1 cellular context compared by ENCODE assay signal in genomic region chr16:582614-583331, GRCh38.
TF ChIP-seq lines count a peak whose summit lies in the region.

No MANE protein-coding gene starts in this region.

TF ChIP-seq in H1, 55 proteins besides CTCF, POLR2A, EP300 and RAD21:
- no peak for TF ChIP-seq GABPA (IDR thresholded peaks at IDR 0.05; ENCODE audit: borderline replicate concordance, insufficient read depth, low read length)
- TF ChIP-seq PHF8 (conservative IDR thresholded peaks at IDR 0.05; ENCODE audit: low read depth, low read length) = no peak
- no peak for TF ChIP-seq RBBP5 (IDR thresholded peaks at IDR 0.05; ENCODE audit: borderline replicate concordance, low read depth, low read length)
- no peak for TF ChIP-seq KDM4A (IDR thresholded peaks at IDR 0.05; ENCODE audit: low read depth, low read length, severe bottlenecking)
- no peak for TF ChIP-seq TEAD4 (IDR thresholded peaks at IDR 0.05; ENCODE audit: low read depth, low read length)
- TF ChIP-seq CBX8 (IDR thresholded peaks at IDR 0.05; ENCODE audit: borderline replicate concordance, low read depth, low read length) = no peak
- TF ChIP-seq SIRT6 (IDR thresholded peaks at IDR 0.05; ENCODE audit: low read length) = no peak
- TF ChIP-seq SP2 (IDR thresholded peaks at IDR 0.05; ENCODE audit: low read length) = no peak
- TF ChIP-seq JUN (IDR thresholded peaks at IDR 0.05; ENCODE audit: low read depth, low read length) = no peak
